In the genomic region with DNA sequence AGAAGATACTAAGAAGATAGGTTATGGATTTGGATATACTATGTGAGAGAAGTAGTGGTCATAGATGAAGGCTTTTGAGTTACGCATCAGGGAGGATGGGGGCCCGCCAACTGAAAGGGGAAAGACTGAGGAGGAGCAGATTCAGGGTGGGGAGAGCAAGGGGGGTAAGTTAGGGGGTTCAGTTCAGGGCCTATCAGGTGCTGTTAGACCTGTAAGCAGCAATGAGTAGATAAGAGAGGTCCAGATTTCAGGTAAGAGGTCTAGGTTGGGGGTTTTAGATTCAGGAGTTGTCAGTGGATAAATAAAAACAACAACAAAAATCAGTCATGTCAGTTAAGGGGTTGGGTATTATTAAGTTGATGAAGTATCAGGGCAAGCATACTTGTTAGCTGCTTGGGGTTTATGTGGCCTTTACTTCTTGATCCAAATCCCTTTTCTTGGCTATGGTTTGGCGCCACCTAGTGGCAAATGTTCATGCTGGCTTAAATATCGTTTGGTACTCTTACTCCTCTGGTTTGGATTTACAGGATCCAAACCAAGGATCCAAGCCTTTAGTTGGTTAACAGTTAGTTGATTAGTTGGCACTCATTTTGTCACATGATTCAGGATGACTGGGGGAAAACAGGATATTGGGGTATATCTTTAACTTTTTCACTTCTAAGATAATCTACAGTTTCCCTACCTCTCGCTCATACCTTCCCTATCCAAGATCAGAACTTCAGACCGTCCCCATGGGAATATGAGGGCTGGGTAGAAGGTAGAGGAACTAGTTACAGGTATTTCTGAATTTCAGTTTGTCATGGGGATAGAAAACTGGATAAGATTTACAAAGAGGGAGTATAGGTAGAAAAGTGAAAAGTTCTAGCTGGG, we compare ENCODE assay signal across 8 cellular contexts.
DNase-seq lines count a peak whose midpoint lies in the region; ATAC-seq and TF ChIP-seq lines count a peak whose summit lies in the region.

No MANE protein-coding gene starts in this region.

- WGBS in GM23248 (ENCODE audit: low coverage in 1 of 2, low lambda C conversion rate in 2 of 2, missing lambda C conversion rate in 2 of 2), 2 experiments = 47 to 48% methylated on average over 6 of the region's 6 CpGs

- H3K9ac ChIP-seq in GM23248 = no peak overlapping the region

- no peak overlapping the region for H2AFZ ChIP-seq in GM23248

- no peak overlapping the region for H3K27ac ChIP-seq in GM23248

- H3K27me3 ChIP-seq in GM23248 (replicated peaks; ENCODE audit: insufficient read depth) = no peaks in the 10 kb centered on the region

- H3K9me2 ChIP-seq in GM23248 (ENCODE audit: insufficient read depth) = no peaks in the 10 kb centered on the region

- DNase-seq in AG09309 (ENCODE audit: low read depth) (peak; percentile 71), GM23248 (peak; percentile 82), NCI-H226 (peak; percentile 52), T47D (ENCODE audit: low read depth in 1 of 2, low spot score in 1 of 2) (peak; percentile 19 to 92), iris pigment epithelial cell (ENCODE audit: low read depth) (peak; percentile 88)
- DNase-seq in stimulated activated CD4-positive, alpha-beta T cell treated with anti-CD3 and anti-CD28 coated beads, Interleukin-15, amount 100 ng/mL, for 48 hours (ENCODE audit: low read depth in 2 of 2) = peak; percentile 59 to 81

- H3K4me1 ChIP-seq in GM23248 (ENCODE audit: insufficient read depth) = no peaks in the 10 kb centered on the region

- H3F3A ChIP-seq in GM23248 (ENCODE audit: insufficient read depth) = no peaks in the 10 kb centered on the region

- H3K4me3 ChIP-seq in AG09309 (ENCODE audit: control insufficient read depth, low read depth, low read length) (no peak overlapping the region), GM23248 (no peak overlapping the region), WI38 (ENCODE audit: low read depth, low read length) (no peak overlapping the region)

- in situ Hi-C loops in GM23248 (cut with MboI) = loop anchor here (10.0 to 25.0 kb wide), 2 partner anchors 158 to 360 kb away; a partner anchor contains a TSS
- in situ Hi-C loops in T47D (cut with HindIII; ENCODE audit: low pct_unique_long_range_greater_than_20kb, low sequenced_read_pairs) = no loop called here

- peaks cover 9% of the 10 kb centered on the region for H3K36me3 ChIP-seq in GM23248 (ENCODE audit: low read depth)

- no peak for ATAC-seq in HG02840 (IDR thresholded peaks at IDR 0.05; ENCODE audit: low FRiP score, unreplicated experiment)

- no peaks in the 10 kb centered on the region for H3K9me3 ChIP-seq in GM23248 (ENCODE audit: low read depth)

- H3K4me2 ChIP-seq in GM23248 (ENCODE audit: unreplicated experiment) = no peak overlapping the region

- no peaks in the 10 kb centered on the region for H4K20me1 ChIP-seq in GM23248 (ENCODE audit: insufficient read depth)

- peaks cover 63% of the 10 kb centered on the region for H3K79me2 ChIP-seq in GM23248 (ENCODE audit: insufficient read depth)

- TF ChIP-seq CTCF in AG09309 (IDR thresholded peaks at IDR 0.05; ENCODE audit: control insufficient read depth, insufficient read depth, low read depth, low read length, missing control alignments) (peak; percentile 90), WI38 (IDR thresholded peaks at IDR 0.05; ENCODE audit: low read depth, low read length) (peak; percentile 63)
